Comparison of ENCODE assay signal across 8 cellular contexts in genomic region chr13:30112602-30113435, GRCh38.
DNase-seq lines count a peak whose midpoint lies in the region; ATAC-seq, FAIRE-seq and TF ChIP-seq lines count a peak whose summit lies in the region.

No MANE protein-coding gene starts in this region.

- TF ChIP-seq EP300 in K562 (IDR thresholded peaks at IDR 0.05; ENCODE audit: low read length), result no peak

- H3K4me1 ChIP-seq in K562 (replicated peaks in 1 of 2; ENCODE audit: control insufficient read depth in 2 of 2, insufficient read depth in 2 of 2, low read length in 2 of 2), result peaks cover 5 to 9% of the 10 kb centered on the region in 2 experiments; a peak in 4 of 5 replicates
- peaks cover 3% of the 10 kb centered on the region for H3K4me1 ChIP-seq in iPS DF 6.9 (ENCODE audit: control insufficient read depth, insufficient read depth, low read length)
- H3K4me1 ChIP-seq in skeletal muscle tissue (ENCODE audit: control insufficient read depth in 3 of 3, insufficient read depth in 3 of 3, low read length in 3 of 3), result peaks cover 10 to 23% (median 11%) of the 10 kb centered on the region in 3 donors

- WGBS in K562 (ENCODE audit: insufficient coverage, low coverage, missing lambda C conversion rate), result 24% methylated on average over 17 of the region's 19 CpGs
- WGBS in iPS DF 6.9 (ENCODE audit: insufficient coverage, insufficient read length), result 100% methylated on average over 1 of the region's 19 CpGs

- H3K27me3 ChIP-seq in K562 (ENCODE audit: control insufficient read depth in 2 of 2, insufficient read depth in 2 of 2, low read length in 2 of 2) (peaks cover 0 to 28% of the 10 kb centered on the region in 2 experiments; a peak in 4 of 5 replicates), iPS DF 6.9 (ENCODE audit: control insufficient read depth, insufficient read depth, low read length) (no peaks in the 10 kb centered on the region; the same call in 1 of the 2 replicates), skeletal muscle tissue (ENCODE audit: control insufficient read depth in 3 of 3, insufficient read depth in 3 of 3, low read length in 3 of 3) (no peaks in the 10 kb centered on the region)

- CTCF ChIA-PET in K562 (lab: Yijun Ruan, JAX; ENCODE audit: low intra/inter-chr PET ratio), result interaction anchor here (1.1 to 1.3 kb wide), 3 partner anchors 342 to 690 kb away, joined by 3 to 6 read pairs (median 3); no protein-coding TSS in a partner anchor

- H4K20me1 ChIP-seq in K562 (replicated peaks; ENCODE audit: control insufficient read depth, insufficient read depth, low read length), result no peaks in the 10 kb centered on the region

- peak; percentile 23 for DNase-seq in DMS153 (lab: John Stamatoyannopoulos, UW)
- peak; percentile 65 for DNase-seq in HFF-Myc (ENCODE audit: extremely low read depth, low read depth)
- DNase-seq in NCI-H2029 treated with DMSO at 0.1 percent for 48 hours (lab: John Stamatoyannopoulos, UW), result peak; percentile 48
- DNase-seq in K562 (ENCODE audit: extremely low read depth in 1 of 4, low spot score in 3 of 4), result peak; percentile 63 to 69 (median 65)
- DNase-seq in iPS DF 6.9 (ENCODE audit: low read depth, low spot score), result peak; percentile 57

- intact Hi-C loops in K562 (cut with micrococcal nuclease), result loop anchor here (2.0 to 10.0 kb wide), 3 partner anchors 148 to 340 kb away; no protein-coding TSS in a partner anchor

- H3K79me2 ChIP-seq in K562 (ENCODE audit: control insufficient read depth, insufficient read depth, low read length), result no peaks in the 10 kb centered on the region

- FAIRE-seq in TTC549 (lab: Jason Lieb, UNC) (peak; percentile 88), K562 (lab: Jason Lieb, UNC) (peak; percentile 65)

- in situ Hi-C loops in K562 (cut with MboI), result loop anchor here (10.0 kb wide), 1 partner anchor 338 kb away; no protein-coding TSS in a partner anchor

- H3K27ac ChIP-seq in K562 (ENCODE audit: extremely low read depth, low read depth, low read length), result no peak overlapping the region
- no peak overlapping the region for H3K27ac ChIP-seq in iPS DF 6.9 (ENCODE audit: low read length)
- peak overlapping the region; percentile 55 for H3K27ac ChIP-seq in skeletal muscle tissue (ENCODE audit: low read depth, low read length)

- H2AFZ ChIP-seq in K562 (ENCODE audit: low read depth, low read length), result no peak overlapping the region; the same call in 1 of the 2 replicates

- TF ChIP-seq CTCF in HFF-Myc (IDR thresholded peaks at IDR 0.05; ENCODE audit: low read depth, low read length, missing control alignments) (peak; percentile 99), K562 (IDR thresholded peaks at IDR 0.05 in 2 of 3, conservative IDR thresholded peaks at IDR 0.05 in 1 of 3; ENCODE audit: insufficient read depth in 2 of 3, low read depth in 1 of 3, low read length in 3 of 3) (peak; percentile 81 to 89 (median 85))

- H3K4me2 ChIP-seq in K562 (ENCODE audit: insufficient read depth, low read length), result no peak overlapping the region

- no peaks in the 10 kb centered on the region for H3K36me3 ChIP-seq in K562 (ENCODE audit: control insufficient read depth, insufficient read depth, low read length)
- no peaks in the 10 kb centered on the region for H3K36me3 ChIP-seq in iPS DF 6.9 (ENCODE audit: control insufficient read depth, insufficient read depth, low read length)
- H3K36me3 ChIP-seq in skeletal muscle tissue (ENCODE audit: control insufficient read depth in 3 of 3, insufficient read depth in 3 of 3, low read length in 3 of 3), result no peaks in the 10 kb centered on the region

- no peaks in the 10 kb centered on the region for H3K9me1 ChIP-seq in K562 (ENCODE audit: control insufficient read depth, insufficient read depth, low read length)

- no peak for TF ChIP-seq POLR2A in K562 (conservative IDR thresholded peaks at IDR 0.05)

- TF ChIP-seq RAD21 in K562 (CRISPR knock-in tag; conservative IDR thresholded peaks at IDR 0.05 in 1 of 2, IDR thresholded peaks at IDR 0.05 in 1 of 2), result peak; percentile 56 to 72

- POLR2A ChIA-PET in K562 (lab: Yijun Ruan, JAX), result interaction anchor here (0.6 kb wide), 1 partner anchor 27 kb away, joined by 4 read pairs; no protein-coding TSS in a partner anchor

- peak; percentile 71 for ATAC-seq in K562
- no peak for ATAC-seq in HG02981 (IDR thresholded peaks at IDR 0.05; ENCODE audit: unreplicated experiment)

- H3K9me3 ChIP-seq in K562 (replicated peaks; ENCODE audit: control insufficient read depth, insufficient read depth, low read depth, low read length) (no peaks in the 10 kb centered on the region), iPS DF 6.9 (ENCODE audit: control insufficient read depth, insufficient read depth, low read length) (no peaks in the 10 kb centered on the region), skeletal muscle tissue (ENCODE audit: control insufficient read depth in 3 of 3, low read length in 3 of 3) (no peaks in the 10 kb centered on the region)

- H3K9ac ChIP-seq in K562 (ENCODE audit: insufficient read depth in 1 of 2, low read depth in 2 of 2, low read length in 2 of 2) (no peak overlapping the region), skeletal muscle tissue (ENCODE audit: low read depth in 1 of 3, low read length in 3 of 3) (no peak overlapping the region)

- H3K4me3 ChIP-seq in HFF-Myc (replicated peaks; ENCODE audit: low read depth, low read length) (no peak overlapping the region), K562 (no peak overlapping the region), iPS DF 6.9 (ENCODE audit: low read length) (no peak overlapping the region), skeletal muscle tissue (ENCODE audit: low read length in 3 of 3) (peak overlapping the region in 2 of 3 donors; percentile 37 to 51)

- no TSS peak for BruUV-seq in K562 (replicated peaks; lab: Mats Ljungman, UMichigan)

TF ChIP-seq in K562, 482 proteins besides CTCF, POLR2A, EP300 and RAD21:
- TF ChIP-seq BRD9 (IDR thresholded peaks at IDR 0.05; ENCODE audit: low read depth, partially characterized antibody), result no peak
- TF ChIP-seq PML (IDR thresholded peaks at IDR 0.05; ENCODE audit: low read length), result no peak
- TF ChIP-seq ZNF282 (CRISPR knock-in tag; IDR thresholded peaks at IDR 0.05), result no peak
- no peak for TF ChIP-seq HINFP (tag; conservative IDR thresholded peaks at IDR 0.05; ENCODE audit: low read depth)
- TF ChIP-seq TEAD2 (tag; IDR thresholded peaks at IDR 0.05), result peak; percentile 25; the same call in 1 of the 2 replicates
- peak; percentile 16; the same call in 1 of the 2 replicates for TF ChIP-seq STAG1 (CRISPR knock-in tag; IDR thresholded peaks at IDR 0.05; ENCODE audit: borderline replicate concordance)
- no peak for TF ChIP-seq HMGN3 (IDR thresholded peaks at IDR 0.05; ENCODE audit: borderline replicate concordance, extremely low read depth, insufficient read length, low read depth, low read length)
- TF ChIP-seq YY1 (IDR thresholded peaks at IDR 0.05; ENCODE audit: borderline replicate concordance in 1 of 3, control insufficient read depth in 1 of 3, extremely low read depth in 1 of 3, insufficient read depth in 3 of 3, insufficient read length in 1 of 3, insufficient replicate concordance in 2 of 3, low read depth in 1 of 3, low read length in 2 of 3), result peak in 2 of 3 experiments; percentile 69 to 88
- peak; percentile 33; the same call in 1 of the 2 replicates for TF ChIP-seq KLF16 (IDR thresholded peaks at IDR 0.05)
- TF ChIP-seq DEAF1 (CRISPR knock-in tag; IDR thresholded peaks at IDR 0.05), result peak; percentile 44
- peak; percentile 44; the same call in 1 of the 2 replicates for TF ChIP-seq SMC3 (conservative IDR thresholded peaks at IDR 0.05; ENCODE audit: insufficient read depth, low read depth, low read length)
- TF ChIP-seq XRCC5 (IDR thresholded peaks at IDR 0.05; ENCODE audit: low read depth, low read length), result 0 out of 2 replicates have a peak, but pooled peaks have one; percentile 41
- TF ChIP-seq ZNF24 (IDR thresholded peaks at IDR 0.05), result peak; percentile 60; the same call in 1 of the 2 replicates
- 0 out of 4 replicates have a peak, but pooled peaks of 1 of the 2 experiments have one; percentile 25 for TF ChIP-seq TEAD1 (CRISPR knock-in tag; IDR thresholded peaks at IDR 0.05)
- TF ChIP-seq ZNF561 (CRISPR knock-in tag; conservative IDR thresholded peaks at IDR 0.05), result no peak
- no peak for TF ChIP-seq NFRKB (IDR thresholded peaks at IDR 0.05; ENCODE audit: low read depth)
TF ChIP-seq in K562: peak in this region for 9.

Comparison
In these comparisons a context has a peak if more than half of its experiments do, and no peak if none do; other contexts are left out.
1. H3K4me3 ChIP-seq: peak in skeletal muscle tissue (2 of 3); none in HFF-Myc (single experiment), K562 (single experiment) and iPS DF 6.9 (single experiment).
2. Peak in every context shown above with its lines, with median percentiles within 50 percentile points of each other: DNase-seq.